In genomic region chrX:150254909-150255308, GRCh38 we compare ENCODE assay signal across 15 cellular contexts.
A peak's percentile ranks its signal among the peaks of the same experiment; 100 is the strongest.
DNase-seq lines count a peak whose midpoint lies in the region; ATAC-seq and TF ChIP-seq lines count a peak whose summit lies in the region.
"Had no signal": no experiment of that assay in that cellular context is flagged by ENCODE, and none has a peak within 500 bp of the region (broad histone marks: within the 10 kb centered on the region; RNA-seq: fewer than 3 reads in every experiment).

No MANE protein-coding gene starts in this region.

- TF ChIP-seq POLR2A in testis (IDR thresholded peaks at IDR 0.05) = no peak

- no peak overlapping the region for H3K27ac ChIP-seq in coronary artery
- H3K27ac ChIP-seq in testis = no peak overlapping the region

- no peaks in the 10 kb centered on the region for H3K27me3 Mint-ChIP-seq in type B pancreatic cell
- H3K27me3 Mint-ChIP-seq: CD4-positive, alpha-beta memory T cell had no signal

- H3K27ac Mint-ChIP-seq in type B pancreatic cell = no peak overlapping the region
- H3K27ac Mint-ChIP-seq: HFFc6 had no signal

- H3K4me1 ChIP-seq in testis = no peaks in the 10 kb centered on the region
- H3K4me1 ChIP-seq: Caco-2, HAP-1 had no signal

- no peaks in the 10 kb centered on the region for H3K36me3 Mint-ChIP-seq in type B pancreatic cell
- H3K36me3 Mint-ChIP-seq: CD4-positive, alpha-beta memory T cell had no signal

- H3K4me3 ChIP-seq in coronary artery = no peak overlapping the region
- H3K4me3 ChIP-seq in testis = no peak overlapping the region
- H3K4me3 ChIP-seq: HAP-1 had no signal

- intact Hi-C loops in testis (cut with DNase I; ENCODE audit: low total_unique reads) = no loop called here

- DNase-seq in coronary artery (ENCODE audit: low spot score) (peak; percentile 40), ecto neural progenitor cell (ENCODE audit: low spot score) (peak; percentile 21), islet precursor cell (peak; percentile 35), type B pancreatic cell (ENCODE audit: extremely low spot score, unreplicated experiment) (peak; percentile 11), testis (no peak)
- DNase-seq in stimulated activated CD4-positive, alpha-beta T cell treated with anti-CD3 and anti-CD28 coated beads, Interleukin-12 subunit alpha, Interleukin-12 subunit beta, amount 100 ng/mL, for 4 hours = no peak
- DNase-seq: C1 segment of cervical spinal cord; Caco-2; CD4-positive, alpha-beta memory T cell; DMS153; DND-41; GOT3; HFFc6 had no signal

- no peaks in the 10 kb centered on the region for H3K36me3 ChIP-seq in testis (ENCODE audit: low read depth, missing control alignments)
- H3K36me3 ChIP-seq: HAP-1 had no signal

- TF ChIP-seq CTCF in coronary artery (IDR thresholded peaks at IDR 0.05) (no peak), type B pancreatic cell (conservative IDR thresholded peaks at IDR 0.05) (no peak), testis (IDR thresholded peaks at IDR 0.05) (no peak)

- H3K4me3 Mint-ChIP-seq in type B pancreatic cell = no peak overlapping the region
- H3K4me3 Mint-ChIP-seq: HFFc6 had no signal

- H3K9me3 Mint-ChIP-seq in type B pancreatic cell = no peaks in the 10 kb centered on the region
- H3K9me3 Mint-ChIP-seq: CD4-positive, alpha-beta memory T cell; HFFc6 had no signal

- no peak for ATAC-seq in HG03442 (IDR thresholded peaks at IDR 0.05; ENCODE audit: unreplicated experiment)

- H3K27me3 ChIP-seq in testis = no peaks in the 10 kb centered on the region

- 60 to 88% methylated on average over 1 to 3 of the region's 3 CpGs for WGBS in testis, 2 donors

- H3K9me3 ChIP-seq in testis = no peaks in the 10 kb centered on the region
- H3K9me3 ChIP-seq: Caco-2, HAP-1 had no signal

- no peaks in the 10 kb centered on the region for H3K4me1 Mint-ChIP-seq in type B pancreatic cell (ENCODE audit: unreplicated experiment)

Comparison
In these comparisons a context has a peak if more than half of its experiments do, and no peak if none do; other contexts are left out.
1. DNase-seq: peak in coronary artery (single experiment), ecto neural progenitor cell (single experiment), islet precursor cell (single experiment) and type B pancreatic cell (single experiment); none in stimulated activated CD4-positive, alpha-beta T cell treated with anti-CD3 and anti-CD28 coated beads, Interleukin-12 subunit alpha, Interleukin-12 subunit beta, amount 100 ng/mL, for 4 hours (single experiment) and testis (single experiment).